ENCODE assay signal across 14 cellular contexts in genomic region chr6:109059148-109059547, GRCh38. TPM values are rescaled to one million over a fixed set of nuclear protein-coding genes. Genes with fewer than 3 reads are reported as not detected.
DNase-seq lines count a peak whose midpoint lies in the region; ATAC-seq, FAIRE-seq and TF ChIP-seq lines count a peak whose summit lies in the region.
"Had no signal": no experiment of that assay in that cellular context is flagged by ENCODE, and none has a peak within 500 bp of the region (broad histone marks: within the 10 kb centered on the region; RNA-seq: fewer than 3 reads in every experiment).

No MANE protein-coding gene starts in this region.

- H3K4me3 ChIP-seq in K562: no peak overlapping the region
- H3K4me3 ChIP-seq in left lung: no peak overlapping the region
- H3K4me3 ChIP-seq in thymus (ENCODE audit: low read length): no peak overlapping the region
- H3K4me3 ChIP-seq: MG63, skin epidermis had no signal

- no peak for TF ChIP-seq RAD21 in K562 (CRISPR knock-in tag; conservative IDR thresholded peaks at IDR 0.05 in 1 of 2, IDR thresholded peaks at IDR 0.05 in 1 of 2)

- CTCF ChIA-PET in K562 (lab: Yijun Ruan, JAX; ENCODE audit: low intra/inter-chr PET ratio): no interaction called here

- WGBS in K562 (ENCODE audit: insufficient coverage, low coverage, missing lambda C conversion rate): 55% methylated on average over 3 of the region's 3 CpGs
- WGBS in thymus: 87% methylated on average over 3 of the region's 3 CpGs

- no peak overlapping the region for H3K9ac ChIP-seq in K562 (ENCODE audit: insufficient read depth in 1 of 2, low read depth in 2 of 2, low read length in 2 of 2)

- TF ChIP-seq CTCF in K562 (IDR thresholded peaks at IDR 0.05 in 2 of 3, conservative IDR thresholded peaks at IDR 0.05 in 1 of 3; ENCODE audit: insufficient read depth in 2 of 3, low read depth in 1 of 3, low read length in 3 of 3) (no peak), left lung (IDR thresholded peaks at IDR 0.05) (no peak)

- H2AFZ ChIP-seq in K562 (ENCODE audit: low read depth, low read length): no peak overlapping the region

- no peaks in the 10 kb centered on the region for H3K9me1 ChIP-seq in K562 (ENCODE audit: control insufficient read depth, insufficient read depth, low read length)

- POLR2A ChIA-PET in K562 (lab: Yijun Ruan, JAX): no interaction called here

- in situ Hi-C loops in K562 (cut with MboI): loop anchor here (25.0 kb wide), 1 partner anchor 147 kb away; no protein-coding TSS in a partner anchor

- BruUV-seq in K562 (replicated peaks; lab: Mats Ljungman, UMichigan): no TSS peak

- no peak overlapping the region for H3K4me2 ChIP-seq in K562 (ENCODE audit: insufficient read depth, low read length)

- FAIRE-seq in K562 (lab: Jason Lieb, UNC): no peak
- FAIRE-seq: A204.1, astrocyte had no signal

- no peaks in the 10 kb centered on the region for H3K79me2 ChIP-seq in K562 (ENCODE audit: control insufficient read depth, insufficient read depth, low read length)

- no peak for TF ChIP-seq POLR2A in K562 (conservative IDR thresholded peaks at IDR 0.05)

- no peak overlapping the region for H3K27ac ChIP-seq in K562 (ENCODE audit: extremely low read depth, low read depth, low read length)
- peak overlapping the region; percentile 50 to 64 for H3K27ac ChIP-seq in left lung
- H3K27ac ChIP-seq in thymus (ENCODE audit: low read depth): peak overlapping the region; percentile 76

- peaks cover 0 to 11% of the 10 kb centered on the region in 2 experiments; a peak in 2 of 5 replicates for H3K4me1 ChIP-seq in K562 (replicated peaks in 1 of 2; ENCODE audit: control insufficient read depth in 2 of 2, insufficient read depth in 2 of 2, low read length in 2 of 2)
- H3K4me1 ChIP-seq in left lung: peaks cover 21 to 37% of the 10 kb centered on the region in 2 donors
- no peaks in the 10 kb centered on the region for H3K4me1 ChIP-seq in thymus (ENCODE audit: control insufficient read depth, insufficient read depth, low read length)

- DNase-seq in SIG-M5 treated with dmso at 0.1 percent for 504 hours (lab: John Stamatoyannopoulos, UW; ENCODE audit: unreplicated experiment) (peak; percentile 19), SIG-M5 (lab: John Stamatoyannopoulos, UW) (no peak), K562 (ENCODE audit: extremely low read depth in 1 of 4, low spot score in 3 of 4) (no peak), left lung (no peak), T-helper 9 cell (no peak)
- no peak for DNase-seq in activated CD4-positive, alpha-beta T cell treated with anti-CD3 and anti-CD28 coated beads for 1 hour
- DNase-seq: MG63, NCI-H526 treated with DMSO at 0.1 percent for 48 hours had no signal

- H3K36me3 ChIP-seq in K562 (ENCODE audit: control insufficient read depth, insufficient read depth, low read length) (no peaks in the 10 kb centered on the region), left lung (no peaks in the 10 kb centered on the region), thymus (ENCODE audit: control insufficient read depth, insufficient read depth) (no peaks in the 10 kb centered on the region)
- H3K36me3 ChIP-seq: MG63 had no signal

- H4K20me1 ChIP-seq in K562 (replicated peaks; ENCODE audit: control insufficient read depth, insufficient read depth, low read length): no peaks in the 10 kb centered on the region

- intact Hi-C loops in K562 (cut with micrococcal nuclease) (no loop called here), left lung (cut with DNase I) (no loop called here)

- no peaks in the 10 kb centered on the region for H3K27me3 ChIP-seq in K562 (ENCODE audit: control insufficient read depth in 2 of 2, insufficient read depth in 2 of 2, low read length in 2 of 2)
- no peaks in the 10 kb centered on the region for H3K27me3 ChIP-seq in left lung
- H3K27me3 ChIP-seq in thymus (ENCODE audit: control insufficient read depth, insufficient read depth): no peaks in the 10 kb centered on the region
- H3K27me3 ChIP-seq: MG63 had no signal

- ATAC-seq in K562 (no peak), left lung (peak; percentile 84), GM19324 (IDR thresholded peaks at IDR 0.05; ENCODE audit: low FRiP score, unreplicated experiment) (no peak)
- ATAC-seq: HCT116 had no signal

- no peaks in the 10 kb centered on the region for H3K9me3 ChIP-seq in K562 (replicated peaks; ENCODE audit: control insufficient read depth, insufficient read depth, low read depth, low read length)
- no peaks in the 10 kb centered on the region for H3K9me3 ChIP-seq in left lung
- H3K9me3 ChIP-seq in thymus (ENCODE audit: control insufficient read depth): no peaks in the 10 kb centered on the region
- H3K9me3 ChIP-seq: MG63 had no signal

- no peak for TF ChIP-seq EP300 in K562 (IDR thresholded peaks at IDR 0.05; ENCODE audit: low read length)

TF ChIP-seq in K562, 482 proteins besides CTCF, POLR2A, EP300 and RAD21:
- TF ChIP-seq CEBPB (tag; IDR thresholded peaks at IDR 0.05): 0 out of 2 replicates have a peak, but pooled peaks have one; percentile 34
- TF ChIP-seq ZBTB2 (IDR thresholded peaks at IDR 0.05): no peak
TF ChIP-seq in K562: peak in this region for 1.

RNA-seq across cellular contexts. Expression of gene SESN1, which starts 35.5 kb away (rescaled TPM):
- 8.5 and 25.3 TPM in 2 replicates for total RNA-seq in K562 (2011; cell fraction: chromatin; rRNA removed; ENCODE audit: low replicate concordance)
- total RNA-seq in K562 (2011; cell fraction: nucleolus; rRNA removed): 4.8 and 6.3 TPM in 2 replicates
- total RNA-seq in K562 (2011; cell fraction: nucleoplasm; rRNA removed): 9.5 and 18.4 TPM in 2 replicates
- total RNA-seq in K562 (2014; rRNA removed) (6.4 and 6.8 TPM in 2 replicates), K562 (2014; rRNA removed; fragmentation: Illumina TruSeq; extraction: Trizol) (9.4 and 9.8 TPM in 2 replicates), K562 (2015; rRNA removed; fragmentation: Illumina TruSeq; extraction: Trizol) (9.7 and 11.2 TPM in 2 replicates), K562 (2021) (6.6 and 7.4 TPM in 2 replicates), left lung (10 to 100 TPM; 20.5 to 52.1 TPM)
- polyA plus RNA-seq in K562 (2011; rRNA removed) (13.0 and 13.3 TPM in 2 replicates), K562 (2014; fragmentation: Illumina TruSeq; extraction: Trizol) (8.5 and 8.9 TPM in 2 replicates), K562 (2014; fragmentation: Nextera tagmentation; extraction: Ambion mirVana) (1 to 10 TPM; 3.1 to 3.8 TPM), K562 (2014; rRNA removed) (6.1 and 6.3 TPM in 2 replicates), thymus (76.9 TPM)
- polyA plus RNA-seq in K562 (2011; cell fraction: cytosol; rRNA removed): 2.5 and 5.3 TPM in 2 replicates
- polyA plus RNA-seq in K562 (2011; cell fraction: nucleus; rRNA removed): 5.8 and 10.1 TPM in 2 replicates
- 7.7 and 8.8 TPM in 2 replicates for polyA plus RNA-seq in K562 (2012)
- polyA minus RNA-seq in K562 (2011; rRNA and poly(A)+ RNA removed): 14.6 and 19.8 TPM in 2 replicates
- polyA minus RNA-seq in K562 (2011; cell fraction: cytosol; rRNA and poly(A)+ RNA removed): 3.3 and 4.3 TPM in 2 replicates
- polyA minus RNA-seq in K562 (2011; cell fraction: nucleus; rRNA and poly(A)+ RNA removed): 7.8 and 17.0 TPM in 2 replicates

RNA-seq across cellular contexts. Expression of gene CEP57L1, which starts 36.2 kb away (rescaled TPM):
- 19.9 and 82.4 TPM in 2 replicates for total RNA-seq in K562 (2011; cell fraction: chromatin; rRNA removed; ENCODE audit: low replicate concordance)
- 9.7 and 18.8 TPM in 2 replicates for total RNA-seq in K562 (2011; cell fraction: nucleolus; rRNA removed)
- 27.3 and 41.5 TPM in 2 replicates for total RNA-seq in K562 (2011; cell fraction: nucleoplasm; rRNA removed)
- total RNA-seq in K562 (2014; rRNA removed) (51.0 and 58.0 TPM in 2 replicates), K562 (2014; rRNA removed; fragmentation: Illumina TruSeq; extraction: Trizol) (80.0 and 85.7 TPM in 2 replicates), K562 (2015; rRNA removed; fragmentation: Illumina TruSeq; extraction: Trizol) (70.6 and 79.7 TPM in 2 replicates), K562 (2021) (41.8 and 42.4 TPM in 2 replicates), left lung (10 to 100 TPM; 11.3 to 12.6 TPM)
- polyA plus RNA-seq in K562 (2011; rRNA removed) (49.9 and 60.7 TPM in 2 replicates), K562 (2014; fragmentation: Illumina TruSeq; extraction: Trizol) (52.1 and 61.8 TPM in 2 replicates), K562 (2014; fragmentation: Nextera tagmentation; extraction: Ambion mirVana) (10 to 100 TPM; 70.0 to 88.6 TPM), K562 (2014; rRNA removed) (39.4 and 49.7 TPM in 2 replicates), thymus (9.9 TPM)
- polyA plus RNA-seq in K562 (2011; cell fraction: cytosol; rRNA removed): 23.2 and 23.8 TPM in 2 replicates
- 24.9 and 33.2 TPM in 2 replicates for polyA plus RNA-seq in K562 (2011; cell fraction: nucleus; rRNA removed)
- 29.7 and 29.9 TPM in 2 replicates for polyA plus RNA-seq in K562 (2012)
- 70.2 and 71.2 TPM in 2 replicates for polyA minus RNA-seq in K562 (2011; rRNA and poly(A)+ RNA removed)
- polyA minus RNA-seq in K562 (2011; cell fraction: cytosol; rRNA and poly(A)+ RNA removed): 21.7 and 24.7 TPM in 2 replicates
- polyA minus RNA-seq in K562 (2011; cell fraction: nucleus; rRNA and poly(A)+ RNA removed): 22.1 and 47.1 TPM in 2 replicates
